In genomic region chr3:133489466-133490085, GRCh38 we compare ENCODE assay signal across 11 cellular contexts.
DNase-seq lines count a peak whose midpoint lies in the region; ATAC-seq and TF ChIP-seq lines count a peak whose summit lies in the region.
"Had no signal": no experiment of that assay in that cellular context is flagged by ENCODE, and none has a peak within 500 bp of the region (broad histone marks: within the 10 kb centered on the region; RNA-seq: fewer than 3 reads in every experiment).

No MANE protein-coding gene starts in this region.

- no peaks in the 10 kb centered on the region for H3K9me3 Mint-ChIP-seq in CD4-positive, alpha-beta memory T cell
- peaks cover 43% of the 10 kb centered on the region for H3K9me3 Mint-ChIP-seq in GM23338
- H3K9me3 Mint-ChIP-seq in progenitor cell of endocrine pancreas (ENCODE audit: low read depth) = peaks cover 16% of the 10 kb centered on the region

- H3K79me2 ChIP-seq in GM23338 (replicated peaks; ENCODE audit: insufficient read depth) (no peaks in the 10 kb centered on the region), SU-DHL-6 (ENCODE audit: insufficient read depth, low read length) (peaks cover 56% of the 10 kb centered on the region)

- peak; percentile 89 for ATAC-seq in GM23338
- ATAC-seq in GM18858 (IDR thresholded peaks at IDR 0.05; ENCODE audit: unreplicated experiment) = no peak

- peak overlapping the region in 5 of 8 donors; percentile 2 to 73 (median 64) for H3K4me3 Mint-ChIP-seq in CD4-positive, alpha-beta memory T cell
- no peak overlapping the region for H3K4me3 Mint-ChIP-seq in GM23338
- H3K4me3 Mint-ChIP-seq in progenitor cell of endocrine pancreas (ENCODE audit: low read depth) = no peak overlapping the region

- H3K4me2 ChIP-seq in GM23338 = no peak overlapping the region
- peak overlapping the region; percentile 89 for H3K4me2 ChIP-seq in SU-DHL-6 (ENCODE audit: low read depth, low read length, poor library complexity, severe bottlenecking)

- TF ChIP-seq CTCF in GM23338 (conservative IDR thresholded peaks at IDR 0.05; ENCODE audit: low read depth in 2 of 2) = no peak
- no peak for TF ChIP-seq CTCF in SU-DHL-6 (IDR thresholded peaks at IDR 0.05; ENCODE audit: insufficient read depth, low read length, poor library complexity, severe bottlenecking)
- TF ChIP-seq CTCF in progenitor cell of endocrine pancreas (IDR thresholded peaks at IDR 0.05; ENCODE audit: unreplicated experiment) = no peak

- H3K4me1 Mint-ChIP-seq in CD4-positive, alpha-beta memory T cell = peaks cover 40 to 54% (median 48%) of the 10 kb centered on the region in 4 donors
- H3K4me1 Mint-ChIP-seq in GM23338 (peaks cover 28% of the 10 kb centered on the region), progenitor cell of endocrine pancreas (ENCODE audit: low read depth) (peaks cover 9% of the 10 kb centered on the region)

- H3K36me3 ChIP-seq in CD4-positive, alpha-beta memory T cell (ENCODE audit: insufficient read depth, low read length) = no peaks in the 10 kb centered on the region
- H3K36me3 ChIP-seq in GM23338 (ENCODE audit: insufficient read depth) (no peaks in the 10 kb centered on the region; the same call in 1 of the 2 replicates), SU-DHL-6 (ENCODE audit: low read length) (peaks cover 32% of the 10 kb centered on the region; the same call in 1 of the 2 replicates)

- H3K9me2 ChIP-seq in GM23338 (ENCODE audit: insufficient read depth) (no peaks in the 10 kb centered on the region), SU-DHL-6 (replicated peaks; ENCODE audit: insufficient read depth, low read length) (no peaks in the 10 kb centered on the region)

- no peaks in the 10 kb centered on the region for H3K27me3 ChIP-seq in CD4-positive, alpha-beta memory T cell (ENCODE audit: insufficient read depth, low read length)
- H3K27me3 ChIP-seq in GM23338 (ENCODE audit: insufficient read depth) (no peaks in the 10 kb centered on the region), SU-DHL-6 (ENCODE audit: low read length) (no peaks in the 10 kb centered on the region)

- peaks cover 55% of the 10 kb centered on the region for H3K4me1 ChIP-seq in CD4-positive, alpha-beta memory T cell (ENCODE audit: insufficient read depth, low read length)
- H3K4me1 ChIP-seq in GM23338 (ENCODE audit: insufficient read depth) = peaks cover 4% of the 10 kb centered on the region; the same call in 1 of the 2 replicates

- H3K36me3 Mint-ChIP-seq in CD4-positive, alpha-beta memory T cell = no peaks in the 10 kb centered on the region
- H3K36me3 Mint-ChIP-seq in GM23338 (ENCODE audit: low read depth) (peaks cover 25% of the 10 kb centered on the region), progenitor cell of endocrine pancreas (ENCODE audit: insufficient read depth) (peaks cover 3% of the 10 kb centered on the region)

- intact Hi-C loops in CD4-positive, alpha-beta memory T cell (cut with micrococcal nuclease) = no loop called here

- peak overlapping the region; percentile 13 for H3K27ac ChIP-seq in CD4-positive, alpha-beta memory T cell (ENCODE audit: low read depth, low read length)
- H3K27ac ChIP-seq in GM23338 (ENCODE audit: low read depth) (no peak overlapping the region), SU-DHL-6 (ENCODE audit: low read depth, low read length) (peak overlapping the region; percentile 97)

- no peak overlapping the region for H3K4me3 ChIP-seq in CD4-positive, alpha-beta memory T cell (ENCODE audit: low read length in 2 of 2)
- H3K4me3 ChIP-seq in GM23338 (no peak overlapping the region), SU-DHL-6 (ENCODE audit: insufficient read depth, low read length, poor library complexity, severe bottlenecking) (peak overlapping the region; percentile 56)

- H3K9me3 ChIP-seq in CD4-positive, alpha-beta memory T cell (ENCODE audit: control insufficient read depth in 1 of 2, low read length in 2 of 2) = no peaks in the 10 kb centered on the region
- H3K9me3 ChIP-seq in SU-DHL-6 (ENCODE audit: insufficient read depth, low read length) = peaks cover 19% of the 10 kb centered on the region; the same call in 1 of the 2 replicates

- peak overlapping the region; percentile 3 to 95 (median 92) for H3K27ac Mint-ChIP-seq in CD4-positive, alpha-beta memory T cell
- H3K27ac Mint-ChIP-seq in GM23338 (peak overlapping the region; percentile 20; the same call in 1 of the 2 replicates), progenitor cell of endocrine pancreas (no peak overlapping the region)

- no peak overlapping the region for H2AFZ ChIP-seq in GM23338
- H2AFZ ChIP-seq in SU-DHL-6 (ENCODE audit: low read depth, low read length, severe bottlenecking) = no peak overlapping the region

- DNase-seq in CD4-positive, alpha-beta memory T cell = no peak
- DNase-seq in GM23338 (ENCODE audit: low spot score) (peak; percentile 64), iris pigment epithelial cell (ENCODE audit: low read depth) (peak; percentile 66), cerebellar cortex (ENCODE audit: low spot score) (no peak), progenitor cell of endocrine pancreas (ENCODE audit: low spot score, unreplicated experiment) (no peak), DMS79 (lab: John Stamatoyannopoulos, UW) (no peak)
- DNase-seq: activated CD4-positive, alpha-beta T cell treated with anti-CD3 and anti-CD28 coated beads, Interleukin-2, amount 50 U/mL, for 48 hours; activated naive CD4-positive, alpha-beta T cell treated with anti-CD3 and anti-CD28 coated beads, Interleukin-2, amount 50 U/mL, for 16 hours; NCI-H2227 treated with DMSO at 0.1 percent for 48 hours had no signal

- peak overlapping the region; percentile 69 for H3K9ac ChIP-seq in SU-DHL-6 (ENCODE audit: low read length)

- H4K20me1 ChIP-seq in GM23338 (replicated peaks; ENCODE audit: insufficient read depth) = no peaks in the 10 kb centered on the region
- no peaks in the 10 kb centered on the region for H4K20me1 ChIP-seq in SU-DHL-6 (ENCODE audit: low read depth, low read length)

- H3F3A ChIP-seq in GM23338 (replicated peaks; ENCODE audit: low read depth) = no peaks in the 10 kb centered on the region
- peaks cover 69% of the 10 kb centered on the region for H3F3A ChIP-seq in SU-DHL-6 (ENCODE audit: insufficient read depth)

- CTCF ChIA-PET in CD4-positive, alpha-beta memory T cell (lab: Charles Lee; ENCODE audit: partially characterized antibody) = interaction anchor here (0.6 to 7.2 kb wide), 27 partner anchors 9 to 763 kb away, joined by 3 to 123 read pairs (median 5); partner anchors contain the start of gene CDV3

- no peaks in the 10 kb centered on the region for H3K27me3 Mint-ChIP-seq in CD4-positive, alpha-beta memory T cell
- peaks cover 14% of the 10 kb centered on the region for H3K27me3 Mint-ChIP-seq in GM23338 (ENCODE audit: insufficient read depth, low read depth, poor library complexity)
- H3K27me3 Mint-ChIP-seq in progenitor cell of endocrine pancreas = no peaks in the 10 kb centered on the region

- POLR2A ChIA-PET in CD4-positive, alpha-beta memory T cell (lab: Charles Lee; ENCODE audit: partially characterized antibody) = interaction anchor here (1.0 to 7.2 kb wide), 7 partner anchors 9 to 172 kb away, joined by 3 to 89 read pairs (median 12); partner anchors contain the start of genes CDV3 and TOPBP1

TF ChIP-seq in GM23338, 12 proteins besides CTCF, POLR2A, EP300 and RAD21:
- TF ChIP-seq ZNF114 (CRISPR knock-in tag; IDR thresholded peaks at IDR 0.05) = no peak
- TF ChIP-seq NANOG (IDR thresholded peaks at IDR 0.05; ENCODE audit: borderline replicate concordance) = 0 out of 2 replicates have a peak, but pooled peaks have one; percentile 22

Comparison
In these comparisons a context has a peak if more than half of its experiments do, and no peak if none do; other contexts are left out.
1. DNase-seq: peak in GM23338 (single experiment) and iris pigment epithelial cell (single experiment); none in CD4-positive, alpha-beta memory T cell (0 of 5), cerebellar cortex (single experiment), progenitor cell of endocrine pancreas (single experiment) and DMS79 (single experiment).
2. H3K4me3 Mint-ChIP-seq: peak in CD4-positive, alpha-beta memory T cell (5 of 8); none in GM23338 (single experiment) and progenitor cell of endocrine pancreas (single experiment).